Comparison of ENCODE assay signal across 23 cellular contexts in the genomic region with DNA sequence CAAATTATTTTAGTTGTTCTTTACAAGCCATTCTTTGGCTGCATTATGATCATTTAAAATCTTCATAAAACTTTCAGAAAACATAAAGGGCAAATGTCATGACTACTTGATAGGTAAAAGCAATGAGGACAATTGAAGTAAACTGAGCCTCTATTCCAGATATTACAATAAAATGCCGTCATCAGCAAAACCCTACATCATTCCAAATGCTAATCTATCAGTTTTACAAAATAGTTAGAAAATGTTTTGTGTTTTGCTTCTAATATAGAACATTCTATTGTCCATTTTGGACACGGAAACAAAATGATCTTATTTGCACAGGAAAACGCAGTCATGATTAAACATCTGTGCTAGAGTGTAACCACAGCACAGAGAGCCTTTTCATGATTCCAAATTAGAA.
"Had no signal": no experiment of that assay in that cellular context is flagged by ENCODE, and none has a peak within 500 bp of the region (broad histone marks: within the 10 kb centered on the region; RNA-seq: fewer than 3 reads in every experiment).

No MANE protein-coding gene starts in this region.

- H3K27me3 Mint-ChIP-seq: effector memory CD8-positive, alpha-beta T cell; naive thymus-derived CD4-positive, alpha-beta T cell; type B pancreatic cell had no signal

- H3K4me2 ChIP-seq: smooth muscle cell had no signal

- H3K36me3 Mint-ChIP-seq: naive thymus-derived CD4-positive, alpha-beta T cell; type B pancreatic cell had no signal

- DNase-seq: dermis blood vessel endothelial cell; effector memory CD8-positive, alpha-beta T cell; erythroblast; esophagus squamous epithelium; foreskin melanocyte; immature natural killer cell; mesendoderm; naive thymus-derived CD4-positive, alpha-beta T cell; nucleus accumbens; stimulated activated CD4-positive, alpha-beta T cell treated with anti-CD3 and anti-CD28 coated beads, Interleukin-12 subunit alpha, Interleukin-12 subunit beta, amount 100 ng/mL, for 4 hours; stimulated activated CD4-positive, alpha-beta T cell treated with anti-CD3 and anti-CD28 coated beads, Interleukin-1b, Interleukin-23, amount 100 ng/mL, for 48 hours; stimulated activated CD4-positive, alpha-beta T cell treated with anti-CD3 and anti-CD28 coated beads, Interleukin-4, amount 100 ng/mL, for 1 hour; stimulated activated CD8-positive, alpha-beta memory T cell treated with anti-CD3 and anti-CD28 coated beads, Interleukin-4, amount 100 ng/mL, for 48 hours; stimulated activated naive CD4-positive, alpha-beta T cell treated with Interleukin-2 at 50 U/mL for 16 hours; stomach; testis; tibial artery had no signal

- H3K4me3 ChIP-seq: coronary artery, esophagus squamous epithelium, smooth muscle cell, stomach, testis, tibial artery had no signal

- H3K9me3 Mint-ChIP-seq: nephron, type B pancreatic cell had no signal

- H3K4me3 Mint-ChIP-seq: effector memory CD8-positive, alpha-beta T cell; immature natural killer cell; naive thymus-derived CD4-positive, alpha-beta T cell; nephron; type B pancreatic cell had no signal

- ATAC-seq: effector memory CD8-positive, alpha-beta T cell; left lobe of liver; naive thymus-derived CD4-positive, alpha-beta T cell; sciatic nerve had no signal

- H3K27me3 ChIP-seq: esophagus squamous epithelium, stomach, testis, tibial artery had no signal

- H3K27ac ChIP-seq: coronary artery, esophagus squamous epithelium, stomach, testis, tibial artery had no signal

- H3K4me1 Mint-ChIP-seq: immature natural killer cell; naive thymus-derived CD4-positive, alpha-beta T cell; nephron had no signal

- H3K4me1 ChIP-seq: esophagus squamous epithelium, stomach, testis, tibial artery had no signal

- H3K9me3 ChIP-seq: esophagus squamous epithelium, stomach, testis, tibial artery had no signal

- H3K36me3 ChIP-seq: esophagus squamous epithelium, stomach, tibial artery had no signal

- H3K27ac Mint-ChIP-seq: effector memory CD8-positive, alpha-beta T cell; immature natural killer cell; naive thymus-derived CD4-positive, alpha-beta T cell; nephron; type B pancreatic cell had no signal
